1 cellular context compared by ENCODE assay signal in the genomic region with DNA sequence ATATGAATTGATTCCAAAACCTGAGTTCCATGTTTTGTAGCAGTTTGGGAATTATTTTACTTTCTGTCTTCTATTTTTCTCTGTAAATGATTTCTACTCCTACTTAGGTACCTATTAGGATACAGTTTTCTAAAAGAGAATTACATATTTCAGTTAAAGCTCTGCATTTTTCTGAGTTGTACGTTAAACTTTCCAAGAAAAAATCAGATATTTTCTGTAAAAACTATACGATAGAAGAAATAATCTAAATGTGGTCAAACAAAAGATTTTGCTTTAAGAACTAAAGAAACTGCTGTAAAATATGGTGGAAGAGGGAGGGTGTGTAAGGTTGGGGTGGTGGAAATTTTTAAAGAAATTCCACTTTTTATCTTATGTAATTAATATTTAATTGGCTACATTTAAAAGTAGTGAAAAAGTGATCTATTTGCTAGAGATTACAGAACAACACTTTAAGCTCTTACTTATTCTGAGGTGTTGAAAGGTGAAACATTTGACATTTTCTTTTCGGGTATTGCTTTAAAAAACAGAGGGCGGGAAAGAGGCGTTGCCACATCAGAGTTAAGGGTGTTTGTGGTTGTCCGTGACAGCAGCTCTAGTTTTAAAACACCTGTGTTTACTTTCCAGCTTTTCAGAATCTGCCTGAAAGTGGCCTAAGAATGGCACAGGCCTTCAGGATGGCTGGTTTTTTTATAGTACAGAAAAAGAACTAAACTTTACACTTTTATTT.
TF ChIP-seq lines count a peak whose summit lies in the region.

No MANE protein-coding gene starts in this region.

TF ChIP-seq in HepG2, 621 proteins besides CTCF, POLR2A, EP300 and RAD21 (continued from another document and continues in another):
- TF ChIP-seq MNT (IDR thresholded peaks at IDR 0.05) (no peak), FOSL2 (CRISPR knock-in tag; IDR thresholded peaks at IDR 0.05) (no peak), ZNF589 (CRISPR knock-in tag; conservative IDR thresholded peaks at IDR 0.05) (no peak), ONECUT2 (CRISPR knock-in tag; IDR thresholded peaks at IDR 0.05) (no peak), ZNF749 (CRISPR knock-in tag; IDR thresholded peaks at IDR 0.05; ENCODE audit: borderline replicate concordance) (no peak), RNF2 (conservative IDR thresholded peaks at IDR 0.05; ENCODE audit: low read depth) (no peak), ZFY (CRISPR knock-in tag; IDR thresholded peaks at IDR 0.05) (peak; percentile 68; the same call in 1 of the 2 replicates), ARID4A (CRISPR knock-in tag; IDR thresholded peaks at IDR 0.05; ENCODE audit: borderline replicate concordance) (no peak; the same call in 1 of the 2 replicates), SPEN (CRISPR knock-in tag; IDR thresholded peaks at IDR 0.05; ENCODE audit: low read depth) (no peak), ZNF75D (CRISPR knock-in tag; IDR thresholded peaks at IDR 0.05; ENCODE audit: borderline replicate concordance) (no peak), RFXAP (CRISPR knock-in tag; IDR thresholded peaks at IDR 0.05; ENCODE audit: borderline replicate concordance) (no peak), ZNF839 (CRISPR knock-in tag; IDR thresholded peaks at IDR 0.05; ENCODE audit: borderline replicate concordance) (no peak), MIER3 (CRISPR knock-in tag; IDR thresholded peaks at IDR 0.05; ENCODE audit: borderline replicate concordance) (0 out of 2 replicates have a peak, but pooled peaks have one; percentile 36), KDM5A (IDR thresholded peaks at IDR 0.05; ENCODE audit: borderline replicate concordance, low read length) (no peak), KAT8 (CRISPR knock-in tag; IDR thresholded peaks at IDR 0.05) (peak; percentile 14; the same call in 1 of the 2 replicates), ZNF101 (CRISPR knock-in tag; IDR thresholded peaks at IDR 0.05; ENCODE audit: borderline replicate concordance, low read depth) (no peak), ZBTB42 (CRISPR knock-in tag; IDR thresholded peaks at IDR 0.05) (no peak), CC2D1A (CRISPR knock-in tag; IDR thresholded peaks at IDR 0.05) (no peak), CEBPG (CRISPR knock-in tag; IDR thresholded peaks at IDR 0.05) (peak; percentile 82), NFE2 (CRISPR knock-in tag; IDR thresholded peaks at IDR 0.05) (no peak), CCDC6 (CRISPR knock-in tag; IDR thresholded peaks at IDR 0.05) (no peak), IKZF4 (CRISPR knock-in tag; IDR thresholded peaks at IDR 0.05; ENCODE audit: borderline replicate concordance, low read depth, not compliant biosample characterization) (no peak), ZFP82 (CRISPR knock-in tag; IDR thresholded peaks at IDR 0.05; ENCODE audit: borderline replicate concordance) (peak; percentile 59; the same call in 1 of the 2 replicates), ZNF234 (CRISPR knock-in tag; conservative IDR thresholded peaks at IDR 0.05) (no peak), JARID2 (CRISPR knock-in tag; IDR thresholded peaks at IDR 0.05; ENCODE audit: insufficient replicate concordance) (no peak), POLR2AphosphoS2 (IDR thresholded peaks at IDR 0.05; ENCODE audit: low read depth, low read length) (no peak), ZBTB26 (CRISPR knock-in tag; IDR thresholded peaks at IDR 0.05; ENCODE audit: borderline replicate concordance) (no peak), SUZ12 (IDR thresholded peaks at IDR 0.05; ENCODE audit: low read depth, low read length) (no peak), ZMAT3 (CRISPR knock-in tag; conservative IDR thresholded peaks at IDR 0.05) (no peak), PREB (CRISPR knock-in tag; IDR thresholded peaks at IDR 0.05) (no peak), ZNF331 (CRISPR knock-in tag; IDR thresholded peaks at IDR 0.05) (peak; percentile 75; the same call in 1 of the 2 replicates), MTF1 (CRISPR knock-in tag; IDR thresholded peaks at IDR 0.05) (no peak), HDAC1 (CRISPR knock-in tag; IDR thresholded peaks at IDR 0.05) (peak; percentile 62), ZNF30 (CRISPR knock-in tag; IDR thresholded peaks at IDR 0.05) (no peak), ERF (CRISPR knock-in tag; IDR thresholded peaks at IDR 0.05) (peak; percentile 65; the same call in 1 of the 2 replicates), IRX3 (CRISPR knock-in tag; IDR thresholded peaks at IDR 0.05; ENCODE audit: borderline replicate concordance, low read depth) (no peak), HDAC6 (IDR thresholded peaks at IDR 0.05; ENCODE audit: low read depth, low read length) (no peak), NCOR1 (IDR thresholded peaks at IDR 0.05; ENCODE audit: borderline replicate concordance, low read length) (no peak), PHF21A (CRISPR knock-in tag; IDR thresholded peaks at IDR 0.05) (no peak), THRA (CRISPR knock-in tag; IDR thresholded peaks at IDR 0.05; ENCODE audit: borderline replicate concordance) (0 out of 2 replicates have a peak, but pooled peaks have one; percentile 30)
- TF ChIP-seq, protein P1, sequence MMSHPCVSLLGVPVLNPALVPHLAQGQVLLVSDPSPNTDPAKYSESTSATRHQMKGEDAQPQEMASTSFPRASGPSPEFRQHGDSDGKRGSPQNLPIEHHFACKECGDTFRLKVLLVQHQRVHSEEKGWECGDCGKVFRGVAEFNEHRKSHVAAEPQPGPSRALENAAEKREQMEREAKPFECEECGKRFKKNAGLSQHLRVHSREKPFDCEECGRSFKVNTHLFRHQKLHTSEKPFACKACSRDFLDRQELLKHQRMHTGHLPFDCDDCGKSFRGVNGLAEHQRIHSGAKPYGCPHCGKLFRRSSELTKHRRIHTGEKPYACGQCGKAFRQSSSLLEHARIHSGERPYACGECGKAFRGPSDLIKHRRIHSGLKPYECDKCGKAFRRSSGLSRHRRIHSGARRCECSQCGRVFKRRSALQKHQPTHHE (CRISPR knock-in tag; IDR thresholded peaks at IDR 0.05; ENCODE audit: borderline replicate concordance) = peak; percentile 46; the same call in 1 of the 2 replicates
- TF ChIP-seq, protein P2, sequence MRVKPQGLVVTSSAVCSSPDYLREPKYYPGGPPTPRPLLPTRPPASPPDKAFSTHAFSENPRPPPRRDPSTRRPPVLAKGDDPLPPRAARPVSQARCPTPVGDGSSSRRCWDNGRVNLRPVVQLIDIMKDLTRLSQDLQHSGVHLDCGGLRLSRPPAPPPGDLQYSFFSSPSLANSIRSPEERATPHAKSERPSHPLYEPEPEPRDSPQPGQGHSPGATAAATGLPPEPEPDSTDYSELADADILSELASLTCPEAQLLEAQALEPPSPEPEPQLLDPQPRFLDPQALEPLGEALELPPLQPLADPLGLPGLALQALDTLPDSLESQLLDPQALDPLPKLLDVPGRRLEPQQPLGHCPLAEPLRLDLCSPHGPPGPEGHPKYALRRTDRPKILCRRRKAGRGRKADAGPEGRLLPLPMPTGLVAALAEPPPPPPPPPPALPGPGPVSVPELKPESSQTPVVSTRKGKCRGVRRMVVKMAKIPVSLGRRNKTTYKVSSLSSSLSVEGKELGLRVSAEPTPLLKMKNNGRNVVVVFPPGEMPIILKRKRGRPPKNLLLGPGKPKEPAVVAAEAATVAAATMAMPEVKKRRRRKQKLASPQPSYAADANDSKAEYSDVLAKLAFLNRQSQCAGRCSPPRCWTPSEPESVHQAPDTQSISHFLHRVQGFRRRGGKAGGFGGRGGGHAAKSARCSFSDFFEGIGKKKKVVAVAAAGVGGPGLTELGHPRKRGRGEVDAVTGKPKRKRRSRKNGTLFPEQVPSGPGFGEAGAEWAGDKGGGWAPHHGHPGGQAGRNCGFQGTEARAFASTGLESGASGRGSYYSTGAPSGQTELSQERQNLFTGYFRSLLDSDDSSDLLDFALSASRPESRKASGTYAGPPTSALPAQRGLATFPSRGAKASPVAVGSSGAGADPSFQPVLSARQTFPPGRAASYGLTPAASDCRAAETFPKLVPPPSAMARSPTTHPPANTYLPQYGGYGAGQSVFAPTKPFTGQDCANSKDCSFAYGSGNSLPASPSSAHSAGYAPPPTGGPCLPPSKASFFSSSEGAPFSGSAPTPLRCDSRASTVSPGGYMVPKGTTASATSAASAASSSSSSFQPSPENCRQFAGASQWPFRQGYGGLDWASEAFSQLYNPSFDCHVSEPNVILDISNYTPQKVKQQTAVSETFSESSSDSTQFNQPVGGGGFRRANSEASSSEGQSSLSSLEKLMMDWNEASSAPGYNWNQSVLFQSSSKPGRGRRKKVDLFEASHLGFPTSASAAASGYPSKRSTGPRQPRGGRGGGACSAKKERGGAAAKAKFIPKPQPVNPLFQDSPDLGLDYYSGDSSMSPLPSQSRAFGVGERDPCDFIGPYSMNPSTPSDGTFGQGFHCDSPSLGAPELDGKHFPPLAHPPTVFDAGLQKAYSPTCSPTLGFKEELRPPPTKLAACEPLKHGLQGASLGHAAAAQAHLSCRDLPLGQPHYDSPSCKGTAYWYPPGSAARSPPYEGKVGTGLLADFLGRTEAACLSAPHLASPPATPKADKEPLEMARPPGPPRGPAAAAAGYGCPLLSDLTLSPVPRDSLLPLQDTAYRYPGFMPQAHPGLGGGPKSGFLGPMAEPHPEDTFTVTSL (CRISPR knock-in tag; IDR thresholded peaks at IDR 0.05; ENCODE audit: borderline replicate concordance) = peak; percentile 74; the same call in 1 of the 2 replicates
- TF ChIP-seq, protein P3, sequence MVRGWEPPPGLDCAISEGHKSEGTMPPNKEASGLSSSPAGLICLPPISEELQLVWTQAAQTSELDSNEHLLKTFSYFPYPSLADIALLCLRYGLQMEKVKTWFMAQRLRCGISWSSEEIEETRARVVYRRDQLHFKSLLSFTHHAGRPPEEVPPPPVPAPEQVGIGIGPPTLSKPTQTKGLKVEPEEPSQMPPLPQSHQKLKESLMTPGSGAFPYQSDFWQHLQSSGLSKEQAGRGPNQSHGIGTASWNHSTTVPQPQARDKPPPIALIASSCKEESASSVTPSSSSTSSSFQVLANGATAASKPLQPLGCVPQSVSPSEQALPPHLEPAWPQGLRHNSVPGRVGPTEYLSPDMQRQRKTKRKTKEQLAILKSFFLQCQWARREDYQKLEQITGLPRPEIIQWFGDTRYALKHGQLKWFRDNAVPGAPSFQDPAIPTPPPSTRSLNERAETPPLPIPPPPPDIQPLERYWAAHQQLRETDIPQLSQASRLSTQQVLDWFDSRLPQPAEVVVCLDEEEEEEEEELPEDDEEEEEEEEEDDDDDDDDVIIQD (CRISPR knock-in tag; IDR thresholded peaks at IDR 0.05; ENCODE audit: low read depth) = peak; percentile 98
